16 cellular contexts compared by ENCODE assay signal in genomic region chr1:247147781-247148180, GRCh38. TPM values are rescaled to one million over a fixed set of nuclear protein-coding genes. Genes with fewer than 3 reads are reported as not detected.
DNase-seq lines count a peak whose midpoint lies in the region; ATAC-seq, FAIRE-seq and TF ChIP-seq lines count a peak whose summit lies in the region.
"Had no signal": no experiment of that assay in that cellular context is flagged by ENCODE, and none has a peak within 500 bp of the region (broad histone marks: within the 10 kb centered on the region; RNA-seq: fewer than 3 reads in every experiment).

No MANE protein-coding gene starts in this region.

- H3K4me2 ChIP-seq in GM12878 (ENCODE audit: control insufficient read depth, insufficient read depth) = no peak overlapping the region

- TF ChIP-seq EP300 in GM12878 (IDR thresholded peaks at IDR 0.05; ENCODE audit: borderline replicate concordance in 1 of 2, control insufficient read depth in 1 of 2, low read depth in 2 of 2, low read length in 2 of 2) = no peak

- no peaks in the 10 kb centered on the region; the same call in 1 of the 2 replicates for H3K79me2 ChIP-seq in GM12878 (ENCODE audit: control insufficient read depth, insufficient read depth, low read length)

- no peak for ATAC-seq in right lobe of liver
- ATAC-seq in GM12878 = no peak

- peaks cover 0 to 14% (median 3%) of the 10 kb centered on the region in 4 donors for H3K36me3 ChIP-seq in liver (ENCODE audit: control insufficient read depth in 4 of 4, insufficient read depth in 3 of 4, low read depth in 1 of 4, low read length in 3 of 4)
- peaks cover 0 to 2% (median 0%) of the 10 kb centered on the region in 4 donors for H3K36me3 ChIP-seq in right lobe of liver
- H3K36me3 ChIP-seq in GM12878 (ENCODE audit: control insufficient read depth in 2 of 2, insufficient read depth in 2 of 2, low read length in 1 of 2) = peaks cover 0 to 3% of the 10 kb centered on the region in 2 experiments; a peak in 1 of 4 replicates

- TF ChIP-seq CTCF in liver (IDR thresholded peaks at IDR 0.05; ENCODE audit: low read depth, low read length, missing input control) (no peak), right lobe of liver (IDR thresholded peaks at IDR 0.05) (no peak), GM12878 (IDR thresholded peaks at IDR 0.05 in 2 of 3, conservative IDR thresholded peaks at IDR 0.05 in 1 of 3; ENCODE audit: control insufficient read depth in 2 of 3, extremely low read depth in 1 of 3, insufficient read depth in 1 of 3, low read depth in 3 of 3, low read length in 3 of 3) (no peak)

- DNase-seq in right lobe of liver = no peak
- no peak for DNase-seq in GM12878 (ENCODE audit: low read depth, low spot score)
- DNase-seq in iris pigment epithelial cell (ENCODE audit: low read depth) = peak; percentile 40
- no peak for DNase-seq in NCI-H1417 (lab: John Stamatoyannopoulos, UW)
- no peak for DNase-seq in occipital lobe (lab: John Stamatoyannopoulos, UW)
- no peak for DNase-seq in MV-4-11 (lab: John Stamatoyannopoulos, UW)
- DNase-seq: ACHN; CD4-positive, alpha-beta memory T cell; DMS79; GOT3; H9; IMR-90 had no signal

- BruUV-seq in GM12878 (replicated peaks; lab: Mats Ljungman, UMichigan) = TSS peak; percentile 26

- no peaks in the 10 kb centered on the region for H3K4me1 ChIP-seq in liver (ENCODE audit: control insufficient read depth in 4 of 4, insufficient read depth in 4 of 4, low read length in 3 of 4)
- no peaks in the 10 kb centered on the region for H3K4me1 ChIP-seq in right lobe of liver
- no peaks in the 10 kb centered on the region for H3K4me1 ChIP-seq in GM12878 (ENCODE audit: control insufficient read depth, insufficient read depth, low read length)

- TF ChIP-seq POLR2A in right lobe of liver (IDR thresholded peaks at IDR 0.05) (no peak), GM12878 (IDR thresholded peaks at IDR 0.05; ENCODE audit: low read depth, low read length) (no peak; the same call in 1 of the 2 replicates)

- no peaks in the 10 kb centered on the region for H3K27me3 ChIP-seq in liver (ENCODE audit: control insufficient read depth in 4 of 4, insufficient read depth in 4 of 4, low read length in 3 of 4)
- H3K27me3 ChIP-seq in right lobe of liver = no peaks in the 10 kb centered on the region
- H3K27me3 ChIP-seq in GM12878 (replicated peaks in 1 of 2; ENCODE audit: control insufficient read depth in 2 of 2, insufficient read depth in 2 of 2, low read length in 1 of 2) = no peaks in the 10 kb centered on the region

- RAD21 ChIA-PET in GM12878 (lab: Charles Lee; ENCODE audit: unreplicated experiment) = no interaction called here

- CTCF ChIA-PET in GM12878 (lab: Yijun Ruan, JAX) = no interaction called here

- 98% methylated on average over 2 of the region's 2 CpGs for WGBS in liver
- WGBS in right lobe of liver (ENCODE audit: insufficient coverage, low coverage, low lambda C conversion rate, missing lambda C conversion rate) = 85% methylated on average over 2 of the region's 2 CpGs
- WGBS in GM12878 (ENCODE audit: insufficient coverage, insufficient replicate concordance, low lambda C conversion rate, missing lambda C conversion rate) = 100% methylated on average over 2 of the region's 2 CpGs

- POLR2A ChIA-PET in GM12878 (lab: Charles Lee) = no interaction called here

- H3K27ac ChIP-seq in liver (ENCODE audit: low read depth in 1 of 2, low read length in 2 of 2) (no peak overlapping the region), right lobe of liver (no peak overlapping the region), GM12878 (ENCODE audit: control insufficient read depth, insufficient read depth) (no peak overlapping the region)
- H3K27ac ChIP-seq: C4-2B had no signal

- SMC1A ChIA-PET in GM12878 (lab: Charles Lee; ENCODE audit: uncharacterized antibody, unreplicated experiment) = no interaction called here

- H3K4me3 ChIP-seq in liver (ENCODE audit: low read depth in 1 of 3, low read length in 3 of 3) (peak overlapping the region in 2 of 3 donors; percentile 49 to 54), right lobe of liver (no peak overlapping the region), GM12878 (no peak overlapping the region)

- FAIRE-seq in GM12878 (lab: Jason Lieb, UNC) = no peak
- FAIRE-seq: GM12891, GM19239 had no signal

- H3K9me3 ChIP-seq in liver (ENCODE audit: control insufficient read depth in 4 of 4, low read length in 3 of 4) (peaks cover 30 to 49% (median 46%) of the 10 kb centered on the region in 4 donors), right lobe of liver (peaks cover 0 to 35% (median 10%) of the 10 kb centered on the region in 4 donors), GM12878 (replicated peaks; ENCODE audit: control insufficient read depth, insufficient read depth, low read length) (peaks cover 42% of the 10 kb centered on the region)

- no peaks in the 10 kb centered on the region for H4K20me1 ChIP-seq in GM12878 (ENCODE audit: control insufficient read depth, insufficient read depth)

- no peak overlapping the region for H2AFZ ChIP-seq in GM12878 (ENCODE audit: control insufficient read depth, low read depth, low read length)

- intact Hi-C loops in right lobe of liver (cut with DNase I) = no loop called here
- intact Hi-C loops in GM12878 (cut with micrococcal nuclease; ENCODE audit: unreplicated experiment) = no loop called here

- H3K9ac ChIP-seq in liver (ENCODE audit: low read depth in 1 of 2, low read length in 2 of 2) = no peak overlapping the region
- no peak overlapping the region for H3K9ac ChIP-seq in GM12878 (ENCODE audit: control insufficient read depth, insufficient read depth, low read length)

- no peak for TF ChIP-seq RAD21 in liver (IDR thresholded peaks at IDR 0.05)
- no peak for TF ChIP-seq RAD21 in GM12878 (IDR thresholded peaks at IDR 0.05; ENCODE audit: insufficient read depth, low read depth, low read length)

- in situ Hi-C loops in GM12878 (cut with MboI) = no loop called here

TF ChIP-seq in liver, 16 proteins besides CTCF, POLR2A, EP300 and RAD21 (continues in another document):
- TF ChIP-seq FOXA2 (IDR thresholded peaks at IDR 0.05) = no peak
- no peak for TF ChIP-seq FOXA1 (IDR thresholded peaks at IDR 0.05)
- no peak for TF ChIP-seq ATF3 (IDR thresholded peaks at IDR 0.05)

TF ChIP-seq in GM12878, 131 proteins besides CTCF, POLR2A, EP300 and RAD21 (continues in another document):
- no peak for TF ChIP-seq SMAD1 (IDR thresholded peaks at IDR 0.05; ENCODE audit: low read depth, partially characterized antibody)

RNA-seq across cellular contexts. Expression of gene ZNF124, which starts 24.0 kb away (rescaled TPM):
- total RNA-seq in liver (10 to 100 TPM; 12.1 to 19.7 TPM), right lobe of liver (10 to 100 TPM in 1 of 6 experiments, 1 to 10 TPM in 5; 5.4 to 13.8 (median 6.6) TPM), GM12878 (2014; rRNA removed) (27.5 and 32.9 TPM in 2 replicates), GM12878 (2014; rRNA removed; fragmentation: Illumina TruSeq; extraction: Trizol) (37.5 and 38.5 TPM in 2 replicates), GM12878 (2021) (24.4 and 25.8 TPM in 2 replicates), occipital lobe (365 TPM)
- polyA plus RNA-seq in liver (1 to 10 TPM; 1.1 to 1.7 TPM), GM12878 (2011; rRNA removed) (13.2 and 19.7 TPM in 2 replicates), GM12878 (2014; fragmentation: Illumina TruSeq; extraction: Trizol) (14.1 and 15.1 TPM in 2 replicates), GM12878 (2014; fragmentation: Nextera tagmentation; extraction: Ambion mirVana) (1 to 10 TPM; 6.8 to 7.3 TPM), GM12878 (2014; rRNA removed) (6.7 and 7.7 TPM in 2 replicates), GM12878 (2016; fragmentation: Nextera tagmentation; extraction: Ambion mirVana) (10 to 100 TPM; 11.4 to 11.8 TPM)
- 57.7 and 58.8 TPM in 2 replicates for total RNA-seq in GM12878 (2013; cell fraction: nucleolus; rRNA removed)
- 3.5 TPM for polyA plus RNA-seq in GM12878 (2011; ENCODE audit: low read depth)
- polyA plus RNA-seq in GM12878 (2011; cell fraction: cytosol; rRNA removed) = 7.0 and 7.5 TPM in 2 replicates
- polyA plus RNA-seq in GM12878 (2011; cell fraction: nucleus; rRNA removed) = 9.6 and 12.6 TPM in 2 replicates
- 4.4 and 5.4 TPM in 2 replicates for polyA plus RNA-seq in GM12878 (2012)
- polyA minus RNA-seq in GM12878 (2011; rRNA and poly(A)+ RNA removed) = 59.9 and 85.9 TPM in 2 replicates
- 25.0 and 35.7 TPM in 2 replicates for polyA minus RNA-seq in GM12878 (2011; cell fraction: cytosol; rRNA and poly(A)+ RNA removed)
- polyA minus RNA-seq in GM12878 (2011; cell fraction: nucleus; rRNA and poly(A)+ RNA removed) = 16.2 and 25.0 TPM in 2 replicates

RNA-seq across cellular contexts. Expression of gene ZNF669, which starts 43.6 kb away (rescaled TPM):
- total RNA-seq in liver = 1 to 10 TPM; 2.3 to 4.2 TPM
- 1 to 10 TPM; 1.2 to 2.2 TPM for polyA plus RNA-seq in liver
- total RNA-seq in right lobe of liver = 1 to 10 TPM in 5 of 6 experiments, under 1 TPM in 1; 0.90 to 2.6 (median 1.5) TPM
- 15.3 and 18.1 TPM in 2 replicates for total RNA-seq in GM12878 (2013; cell fraction: nucleolus; rRNA removed)
- total RNA-seq in GM12878 (2014; rRNA removed) = 9.5 and 10.7 TPM in 2 replicates
- total RNA-seq in GM12878 (2014; rRNA removed; fragmentation: Illumina TruSeq; extraction: Trizol) = 10.9 and 11.1 TPM in 2 replicates
- total RNA-seq in GM12878 (2021) = 5.8 and 5.9 TPM in 2 replicates
- polyA plus RNA-seq in GM12878 (2011; ENCODE audit: low read depth) = 4.9 TPM
- polyA plus RNA-seq in GM12878 (2011; rRNA removed) = 4.8 and 7.1 TPM in 2 replicates
- polyA plus RNA-seq in GM12878 (2011; cell fraction: cytosol; rRNA removed) = 2.6 and 3.2 TPM in 2 replicates
- 2.2 and 2.6 TPM in 2 replicates for polyA plus RNA-seq in GM12878 (2011; cell fraction: nucleus; rRNA removed)
- 4.3 and 5.4 TPM in 2 replicates for polyA plus RNA-seq in GM12878 (2012)
- 8.0 and 9.3 TPM in 2 replicates for polyA plus RNA-seq in GM12878 (2014; fragmentation: Illumina TruSeq; extraction: Trizol)
- 1 to 10 TPM; 5.2 to 5.6 TPM for polyA plus RNA-seq in GM12878 (2014; fragmentation: Nextera tagmentation; extraction: Ambion mirVana)
- 3.5 and 6.5 TPM in 2 replicates for polyA plus RNA-seq in GM12878 (2014; rRNA removed)
- polyA plus RNA-seq in GM12878 (2016; fragmentation: Nextera tagmentation; extraction: Ambion mirVana) = 1 to 10 TPM; 4.9 to 5.1 TPM
- polyA minus RNA-seq in GM12878 (2011; rRNA and poly(A)+ RNA removed) = 4.1 and 7.2 TPM in 2 replicates
- polyA minus RNA-seq in GM12878 (2011; cell fraction: cytosol; rRNA and poly(A)+ RNA removed) = 2.1 and 2.5 TPM in 2 replicates
- 4.4 and 7.1 TPM in 2 replicates for polyA minus RNA-seq in GM12878 (2011; cell fraction: nucleus; rRNA and poly(A)+ RNA removed)
- total RNA-seq in occipital lobe = 33.8 TPM

Comparison
In these comparisons a context has a peak if more than half of its experiments do, and no peak if none do; other contexts are left out.
1. H3K4me3 ChIP-seq: peak in liver (2 of 3); none in right lobe of liver (0 of 3) and GM12878 (single experiment).